ENCODE assay signal across 10 cellular contexts in genomic region chr4:112312610-112313239, GRCh38. TPM values are rescaled to one million over a fixed set of nuclear protein-coding genes. Genes with fewer than 3 reads are reported as not detected.
DNase-seq lines count a peak whose midpoint lies in the region; ATAC-seq and TF ChIP-seq lines count a peak whose summit lies in the region.
"Had no signal": no experiment of that assay in that cellular context is flagged by ENCODE, and none has a peak within 500 bp of the region (broad histone marks: within the 10 kb centered on the region; RNA-seq: fewer than 3 reads in every experiment).

No MANE protein-coding gene starts in this region.

- WGBS in endodermal cell (ENCODE audit: insufficient coverage in 1 of 2, insufficient read length in 1 of 2), 2 experiments, result 75 to 93% methylated on average over 4 to 5 of the region's 5 CpGs

- peaks cover 6% of the 10 kb centered on the region for H3K4me1 Mint-ChIP-seq in endodermal cell

- H3K27ac Mint-ChIP-seq in endodermal cell, result no peak overlapping the region

- no peaks in the 10 kb centered on the region for H3K27me3 ChIP-seq in GM06990 (replicated peaks; ENCODE audit: control insufficient read depth, insufficient read depth, low read length)
- no peaks in the 10 kb centered on the region for H3K27me3 ChIP-seq in endodermal cell (ENCODE audit: control insufficient read depth, insufficient read depth, low read length, poor library complexity, severe bottlenecking)

- H3K4me3 ChIP-seq in GM06990 (replicated peaks; ENCODE audit: low read depth, low read length), result peak overlapping the region; percentile 37
- no peak overlapping the region for H3K4me3 ChIP-seq in endodermal cell (ENCODE audit: low read length)

- H3K9me3 ChIP-seq in endodermal cell (ENCODE audit: control insufficient read depth, low read length), result no peaks in the 10 kb centered on the region

- ATAC-seq in GM19372 (IDR thresholded peaks at IDR 0.05; ENCODE audit: low read depth, unreplicated experiment) (peak; percentile 96), HG03060 (IDR thresholded peaks at IDR 0.05; ENCODE audit: low read depth, unreplicated experiment) (peak; percentile 91)

- DNase-seq in GM06990 (ENCODE audit: extremely low read depth, insufficient read length) (peak; percentile 79), SIG-M5 treated with dmso at 0.1 percent for 504 hours (lab: John Stamatoyannopoulos, UW; ENCODE audit: unreplicated experiment) (peak; percentile 91), endodermal cell (no peak), SW 1271 (lab: John Stamatoyannopoulos, UW) (no peak), DMS 273 (lab: John Stamatoyannopoulos, UW; ENCODE audit: unreplicated experiment) (no peak), GM03348 (ENCODE audit: low spot score) (no peak)
- DNase-seq: KG1 had no signal

- TF ChIP-seq CTCF in GM06990 (IDR thresholded peaks at IDR 0.05; ENCODE audit: insufficient read depth, low read length, poor library complexity, severe bottlenecking), result no peak
- TF ChIP-seq CTCF in endodermal cell (conservative IDR thresholded peaks at IDR 0.05), result no peak

- H3K27ac ChIP-seq in endodermal cell (ENCODE audit: low read depth, low read length), result no peak overlapping the region
- H3K27ac ChIP-seq: VCaP had no signal

- H3K36me3 ChIP-seq in GM06990 (ENCODE audit: control insufficient read depth, insufficient read depth, low read length) (no peaks in the 10 kb centered on the region), endodermal cell (ENCODE audit: control insufficient read depth, insufficient read depth, low read length) (no peaks in the 10 kb centered on the region)

- H3K4me1 ChIP-seq in endodermal cell (ENCODE audit: control insufficient read depth, insufficient read depth, low read length), result no peaks in the 10 kb centered on the region

- peaks cover 14% of the 10 kb centered on the region for H3K27me3 Mint-ChIP-seq in endodermal cell (ENCODE audit: insufficient read depth)

- no peak overlapping the region for H3K4me3 Mint-ChIP-seq in endodermal cell

- H3K9ac ChIP-seq in endodermal cell (ENCODE audit: extremely low read depth, low read length, poor library complexity, severe bottlenecking), result no peak overlapping the region

- H3K9me3 Mint-ChIP-seq in endodermal cell, result peaks cover 6% of the 10 kb centered on the region

- H3K36me3 Mint-ChIP-seq in endodermal cell (ENCODE audit: low read depth), result no peaks in the 10 kb centered on the region

RNA-seq across cellular contexts. Expression of gene ALPK1, which starts 15.6 kb away (rescaled TPM):
- total RNA-seq in endodermal cell, result under 1 TPM; 0.24 to 0.44 TPM
- 0.96 TPM for polyA plus RNA-seq in endodermal cell (2013, experiment 1 of 2)
- 1.1 TPM for polyA plus RNA-seq in endodermal cell (2013, experiment 2 of 2)

RNA-seq across cellular contexts. Expression of gene TIFA, which starts 27.0 kb away (rescaled TPM):
- 1 to 10 TPM; 4.2 to 6.2 TPM for total RNA-seq in endodermal cell
- 7.9 TPM for polyA plus RNA-seq in endodermal cell (2013, experiment 1 of 2)
- 6.5 TPM for polyA plus RNA-seq in endodermal cell (2013, experiment 2 of 2)

Comparison
In these comparisons a context has a peak if more than half of its experiments do, and no peak if none do; other contexts are left out.
1. DNase-seq: peak in GM06990 (single experiment) and SIG-M5 treated with dmso at 0.1 percent for 504 hours (single experiment); none in endodermal cell (single experiment), SW 1271 (0 of 2), DMS 273 (single experiment) and GM03348 (single experiment).